Comparison of ENCODE assay signal across 1 cellular context in the genomic region with DNA sequence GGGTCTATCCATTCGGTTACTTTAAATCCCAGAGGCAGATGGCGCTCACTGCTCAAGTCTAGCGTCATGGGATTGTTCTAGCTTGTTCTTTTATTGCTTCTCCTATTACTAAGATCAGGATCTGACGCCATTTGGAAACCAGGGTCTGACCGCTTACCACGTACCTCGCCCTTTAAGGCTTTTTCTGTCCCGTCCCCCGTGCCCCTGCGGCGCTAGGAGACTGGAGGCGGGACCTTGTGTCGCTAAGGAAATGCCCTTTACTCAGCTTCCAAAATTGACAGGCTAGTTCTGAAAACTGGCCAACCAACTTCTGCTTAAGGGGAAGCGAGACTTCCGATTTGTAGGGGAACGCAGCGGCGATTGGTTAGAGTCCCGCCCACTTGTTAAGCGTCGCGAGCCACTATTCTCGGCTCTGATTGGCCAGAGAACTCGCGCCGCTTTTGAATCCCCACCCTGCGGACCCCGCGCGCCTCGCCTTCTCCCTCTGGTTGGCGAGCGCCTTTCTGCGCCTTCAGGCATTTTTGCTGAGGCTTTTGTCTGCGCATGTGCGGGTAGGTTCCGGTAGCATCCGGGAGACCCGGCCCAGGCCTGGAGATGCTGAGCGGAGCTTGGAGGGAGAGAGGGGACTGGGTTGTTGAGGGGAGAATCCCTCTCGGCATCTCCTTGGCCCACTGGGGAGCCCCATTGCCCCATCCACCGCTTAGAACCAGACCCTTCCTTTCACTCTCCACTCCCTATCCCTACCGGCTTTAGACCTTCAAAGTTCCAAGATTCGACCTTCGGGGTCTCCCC.
TF ChIP-seq lines count a peak whose summit lies in the region.

No MANE protein-coding gene starts in this region.

TF ChIP-seq in HepG2, 621 proteins besides CTCF, POLR2A, EP300 and RAD21 (continued from another document):
- TF ChIP-seq, protein P1, sequence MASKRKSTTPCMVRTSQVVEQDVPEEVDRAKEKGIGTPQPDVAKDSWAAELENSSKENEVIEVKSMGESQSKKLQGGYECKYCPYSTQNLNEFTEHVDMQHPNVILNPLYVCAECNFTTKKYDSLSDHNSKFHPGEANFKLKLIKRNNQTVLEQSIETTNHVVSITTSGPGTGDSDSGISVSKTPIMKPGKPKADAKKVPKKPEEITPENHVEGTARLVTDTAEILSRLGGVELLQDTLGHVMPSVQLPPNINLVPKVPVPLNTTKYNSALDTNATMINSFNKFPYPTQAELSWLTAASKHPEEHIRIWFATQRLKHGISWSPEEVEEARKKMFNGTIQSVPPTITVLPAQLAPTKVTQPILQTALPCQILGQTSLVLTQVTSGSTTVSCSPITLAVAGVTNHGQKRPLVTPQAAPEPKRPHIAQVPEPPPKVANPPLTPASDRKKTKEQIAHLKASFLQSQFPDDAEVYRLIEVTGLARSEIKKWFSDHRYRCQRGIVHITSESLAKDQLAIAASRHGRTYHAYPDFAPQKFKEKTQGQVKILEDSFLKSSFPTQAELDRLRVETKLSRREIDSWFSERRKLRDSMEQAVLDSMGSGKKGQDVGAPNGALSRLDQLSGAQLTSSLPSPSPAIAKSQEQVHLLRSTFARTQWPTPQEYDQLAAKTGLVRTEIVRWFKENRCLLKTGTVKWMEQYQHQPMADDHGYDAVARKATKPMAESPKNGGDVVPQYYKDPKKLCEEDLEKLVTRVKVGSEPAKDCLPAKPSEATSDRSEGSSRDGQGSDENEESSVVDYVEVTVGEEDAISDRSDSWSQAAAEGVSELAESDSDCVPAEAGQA (IDR thresholded peaks at IDR 0.05; ENCODE audit: low read depth), result no peak
- TF ChIP-seq, protein P1 (CRISPR knock-in tag; IDR thresholded peaks at IDR 0.05; ENCODE audit: borderline replicate concordance), result no peak
- 0 out of 2 replicates have a peak, but pooled peaks have one; percentile 39 for TF ChIP-seq ARHGAP35 (CRISPR knock-in tag; IDR thresholded peaks at IDR 0.05; ENCODE audit: borderline replicate concordance)
- TF ChIP-seq NFIB (CRISPR knock-in tag; IDR thresholded peaks at IDR 0.05; ENCODE audit: borderline replicate concordance), result no peak
- TF ChIP-seq FOXO1 (CRISPR knock-in tag; IDR thresholded peaks at IDR 0.05), result no peak
- TF ChIP-seq, protein P2, sequence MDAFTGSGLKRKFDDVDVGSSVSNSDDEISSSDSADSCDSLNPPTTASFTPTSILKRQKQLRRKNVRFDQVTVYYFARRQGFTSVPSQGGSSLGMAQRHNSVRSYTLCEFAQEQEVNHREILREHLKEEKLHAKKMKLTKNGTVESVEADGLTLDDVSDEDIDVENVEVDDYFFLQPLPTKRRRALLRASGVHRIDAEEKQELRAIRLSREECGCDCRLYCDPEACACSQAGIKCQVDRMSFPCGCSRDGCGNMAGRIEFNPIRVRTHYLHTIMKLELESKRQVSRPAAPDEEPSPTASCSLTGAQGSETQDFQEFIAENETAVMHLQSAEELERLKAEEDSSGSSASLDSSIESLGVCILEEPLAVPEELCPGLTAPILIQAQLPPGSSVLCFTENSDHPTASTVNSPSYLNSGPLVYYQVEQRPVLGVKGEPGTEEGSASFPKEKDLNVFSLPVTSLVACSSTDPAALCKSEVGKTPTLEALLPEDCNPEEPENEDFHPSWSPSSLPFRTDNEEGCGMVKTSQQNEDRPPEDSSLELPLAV (CRISPR knock-in tag; conservative IDR thresholded peaks at IDR 0.05; ENCODE audit: low read depth), result peak; percentile 81; the same call in 1 of the 2 replicates
- peak; percentile 93 for TF ChIP-seq ARNT2 (CRISPR knock-in tag; IDR thresholded peaks at IDR 0.05; ENCODE audit: low read depth)
- TF ChIP-seq REL (CRISPR knock-in tag; conservative IDR thresholded peaks at IDR 0.05), result 0 out of 2 replicates have a peak, but pooled peaks have one; percentile 90
